Comparison of ENCODE assay signal across 1 cellular context in the genomic region with DNA sequence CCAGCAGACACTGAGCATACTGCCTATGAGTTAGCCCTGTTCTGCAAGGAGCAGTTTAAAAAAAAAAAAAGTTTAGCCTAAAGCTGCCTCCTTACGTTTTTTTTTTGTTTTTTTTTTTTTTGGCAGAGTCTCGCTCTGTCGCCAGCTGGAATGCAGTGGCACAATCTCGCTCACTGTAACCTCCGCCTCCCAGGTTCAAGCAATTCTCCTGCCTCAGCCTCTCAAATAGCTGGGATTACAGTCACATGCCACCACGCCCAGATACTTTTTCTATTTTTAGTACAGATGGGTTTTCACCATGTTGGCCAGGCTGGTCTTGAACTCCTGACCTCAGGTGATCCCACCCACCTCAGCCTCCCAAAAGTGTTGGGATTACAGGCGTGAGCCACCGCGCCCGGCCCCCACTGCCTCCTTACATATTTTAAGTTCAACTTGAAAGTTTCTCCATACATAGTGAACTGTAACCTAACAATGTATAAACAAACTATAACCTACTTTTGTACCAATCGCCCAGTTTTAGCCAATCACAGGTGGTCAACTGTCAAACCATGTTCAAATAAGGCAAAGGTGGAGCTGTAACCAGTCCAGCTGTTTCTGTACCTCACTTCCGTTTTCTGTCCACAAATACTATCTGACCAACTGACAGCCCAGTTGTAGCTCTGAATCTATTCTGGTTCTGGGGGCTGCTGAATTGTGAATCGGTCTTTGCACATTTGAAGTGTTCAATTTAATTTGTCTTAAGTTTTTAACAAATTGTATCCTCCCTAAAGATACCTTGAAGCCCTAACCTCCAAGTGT.
TF ChIP-seq lines count a peak whose summit lies in the region.

No MANE protein-coding gene starts in this region.

TF ChIP-seq in GM12891, 5 proteins besides CTCF, POLR2A, EP300 and RAD21 (continued from another document):
- TF ChIP-seq PAX5 (IDR thresholded peaks at IDR 0.05; ENCODE audit: insufficient read depth, low read length, severe bottlenecking): no peak
